ENCODE assay signal across 2 cellular contexts in genomic region chr1:40592107-40592773, GRCh38.
TF ChIP-seq lines count a peak whose summit lies in the region.

No MANE protein-coding gene starts in this region.

TF ChIP-seq in K562, 482 proteins besides CTCF, POLR2A, EP300 and RAD21 (continued from another document):
- TF ChIP-seq DEAF1 (CRISPR knock-in tag; IDR thresholded peaks at IDR 0.05), result peak; percentile 55
- no peak for TF ChIP-seq TFE3 (CRISPR knock-in tag; IDR thresholded peaks at IDR 0.05)
- TF ChIP-seq E2F1 (CRISPR knock-in tag; IDR thresholded peaks at IDR 0.05), result 0 out of 2 replicates have a peak, but pooled peaks have one; percentile 30
- TF ChIP-seq NFIC (IDR thresholded peaks at IDR 0.05), result peak; percentile 21; the same call in 1 of the 2 replicates
- TF ChIP-seq ZNF12 (CRISPR knock-in tag; IDR thresholded peaks at IDR 0.05), result no peak
- TF ChIP-seq FOXJ2 (tag; IDR thresholded peaks at IDR 0.05), result 0 out of 2 replicates have a peak, but pooled peaks have one; percentile 3
- 0 out of 2 replicates have a peak, but pooled peaks have one; percentile 13 for TF ChIP-seq PKNOX1 (IDR thresholded peaks at IDR 0.05)
- peak; percentile 67 for TF ChIP-seq SMC3 (conservative IDR thresholded peaks at IDR 0.05; ENCODE audit: insufficient read depth, low read depth, low read length)
- peak; percentile 46; the same call in 1 of the 2 replicates for TF ChIP-seq CC2D1A (IDR thresholded peaks at IDR 0.05)
TF ChIP-seq in K562: peak in this region for 9.

TF ChIP-seq in HepG2, 621 proteins besides CTCF, POLR2A, EP300 and RAD21 (continued from another document):
- TF ChIP-seq ZNF576 (CRISPR knock-in tag; IDR thresholded peaks at IDR 0.05), result peak; percentile 99
- TF ChIP-seq ZNF33B (CRISPR knock-in tag; IDR thresholded peaks at IDR 0.05), result no peak
- 0 out of 2 replicates have a peak, but pooled peaks have one; percentile 20 for TF ChIP-seq BCL6 (CRISPR knock-in tag; IDR thresholded peaks at IDR 0.05)
- TF ChIP-seq STAG1 (CRISPR knock-in tag; IDR thresholded peaks at IDR 0.05), result peak; percentile 65
TF ChIP-seq in HepG2: peak in this region for 5.
